ENCODE assay signal across 8 cellular contexts in genomic region chr9:79572032-79572890, GRCh38. TPM values are rescaled to one million over a fixed set of nuclear protein-coding genes. Genes with fewer than 3 reads are reported as not detected.
A peak's percentile ranks its signal among the peaks of the same experiment; 100 is the strongest.
DNase-seq lines count a peak whose midpoint lies in the region; ATAC-seq and TF ChIP-seq lines count a peak whose summit lies in the region.

No MANE protein-coding gene starts in this region.

- TF ChIP-seq CTCF in WERI-Rb-1 (IDR thresholded peaks at IDR 0.05; ENCODE audit: low read depth, low read length) = no peak
- no peak for TF ChIP-seq CTCF in lung (IDR thresholded peaks at IDR 0.05; ENCODE audit: control extremely low read depth, extremely low read depth)

- H3K36me3 ChIP-seq in WERI-Rb-1 (no peaks in the 10 kb centered on the region), lung (ENCODE audit: control insufficient read depth in 2 of 2, insufficient read depth in 2 of 2, low read length in 2 of 2) (no peaks in the 10 kb centered on the region)

- peak overlapping the region in 1 of 3 donors; percentile 23 for H3K27ac Mint-ChIP-seq in IgD-negative memory B cell
- no peak overlapping the region for H3K27ac Mint-ChIP-seq in effector memory CD8-positive, alpha-beta T cell
- H3K27ac Mint-ChIP-seq in stimulated activated naive CD8-positive, alpha-beta T cell treated with anti-CD3 and anti-CD28 coated beads, Interleukin-15, Interleukin-2, amounts not matched to agents 100 ng/mL and 50 ng/mL, for 24 hours = no peak overlapping the region

- peaks cover 31 to 41% (median 38%) of the 10 kb centered on the region in 3 donors for H3K4me1 Mint-ChIP-seq in IgD-negative memory B cell
- peaks cover 25 to 34% of the 10 kb centered on the region in 2 donors for H3K4me1 Mint-ChIP-seq in effector memory CD8-positive, alpha-beta T cell (ENCODE audit: low read depth in 2 of 2)
- peaks cover 42% of the 10 kb centered on the region for H3K4me1 Mint-ChIP-seq in stimulated activated naive CD8-positive, alpha-beta T cell treated with anti-CD3 and anti-CD28 coated beads, Interleukin-15, Interleukin-2, amounts not matched to agents 100 ng/mL and 50 ng/mL, for 24 hours (ENCODE audit: low read depth)

- H3K4me3 ChIP-seq in WERI-Rb-1 (ENCODE audit: low read depth, low read length) = peak overlapping the region; percentile 81
- H3K4me3 ChIP-seq in lung = peak overlapping the region; percentile 66

- H3K27me3 Mint-ChIP-seq in IgD-negative memory B cell = peaks cover 14% of the 10 kb centered on the region
- H3K27me3 Mint-ChIP-seq in effector memory CD8-positive, alpha-beta T cell = peaks cover 0 to 11% of the 10 kb centered on the region in 2 donors
- peaks cover 1% of the 10 kb centered on the region for H3K27me3 Mint-ChIP-seq in stimulated activated naive CD8-positive, alpha-beta T cell treated with anti-CD3 and anti-CD28 coated beads, Interleukin-15, Interleukin-2, amounts not matched to agents 100 ng/mL and 50 ng/mL, for 24 hours

- H3K4me1 ChIP-seq in lung (ENCODE audit: control insufficient read depth in 2 of 2, insufficient read depth in 2 of 2, low read length in 2 of 2) = peaks cover 2 to 5% of the 10 kb centered on the region in 2 donors

- ATAC-seq in effector memory CD8-positive, alpha-beta T cell (replicated peaks) = peak; percentile 13
- no peak for ATAC-seq in lung (ENCODE audit: insufficient read depth, low FRiP score)
- ATAC-seq in HG03039 (IDR thresholded peaks at IDR 0.05; ENCODE audit: unreplicated experiment) = no peak

- H3K36me3 Mint-ChIP-seq in IgD-negative memory B cell = peaks cover 3% of the 10 kb centered on the region
- peaks cover 15% of the 10 kb centered on the region for H3K36me3 Mint-ChIP-seq in effector memory CD8-positive, alpha-beta T cell (ENCODE audit: insufficient read depth)
- peaks cover 15% of the 10 kb centered on the region for H3K36me3 Mint-ChIP-seq in stimulated activated naive CD8-positive, alpha-beta T cell treated with anti-CD3 and anti-CD28 coated beads, Interleukin-15, Interleukin-2, amounts not matched to agents 100 ng/mL and 50 ng/mL, for 24 hours (ENCODE audit: low read depth)

- no peak overlapping the region for H3K27ac ChIP-seq in WERI-Rb-1
- H3K27ac ChIP-seq in lung (ENCODE audit: low read depth in 1 of 2, low read length in 1 of 2) = peak overlapping the region; percentile 82 to 92

- no peaks in the 10 kb centered on the region for H3K9me3 Mint-ChIP-seq in IgD-negative memory B cell
- H3K9me3 Mint-ChIP-seq in effector memory CD8-positive, alpha-beta T cell = no peaks in the 10 kb centered on the region
- H3K9me3 Mint-ChIP-seq in stimulated activated naive CD8-positive, alpha-beta T cell treated with anti-CD3 and anti-CD28 coated beads, Interleukin-15, Interleukin-2, amounts not matched to agents 100 ng/mL and 50 ng/mL, for 24 hours = no peaks in the 10 kb centered on the region

- DNase-seq in GF-D8 (lab: John Stamatoyannopoulos, UW) (peak; percentile 83), WERI-Rb-1 (peak; percentile 43), lung (ENCODE audit: low spot score) (peak; percentile 38), T1000 (lab: John Stamatoyannopoulos, UW) (no peak)
- peak in 2 of 3 experiments; percentile 61 to 66 for DNase-seq in effector memory CD8-positive, alpha-beta T cell

- 0% methylated on average over 59 to 89 of the region's 89 CpGs for WGBS in lung, 2 donors

- peak overlapping the region in 3 of 4 donors; percentile 84 to 93 (median 90) for H3K4me3 Mint-ChIP-seq in IgD-negative memory B cell
- H3K4me3 Mint-ChIP-seq in effector memory CD8-positive, alpha-beta T cell = no peak overlapping the region
- peak overlapping the region; percentile 91 for H3K4me3 Mint-ChIP-seq in stimulated activated naive CD8-positive, alpha-beta T cell treated with anti-CD3 and anti-CD28 coated beads, Interleukin-15, Interleukin-2, amounts not matched to agents 100 ng/mL and 50 ng/mL, for 24 hours

- H3K9me3 ChIP-seq in WERI-Rb-1 (ENCODE audit: severe bottlenecking) = no peaks in the 10 kb centered on the region
- no peaks in the 10 kb centered on the region for H3K9me3 ChIP-seq in lung (ENCODE audit: control insufficient read depth in 2 of 2, insufficient read depth in 1 of 2, low read length in 1 of 2)

- no peaks in the 10 kb centered on the region for H3K27me3 ChIP-seq in WERI-Rb-1 (ENCODE audit: insufficient read depth, low read depth, severe bottlenecking)
- H3K27me3 ChIP-seq in lung (ENCODE audit: control insufficient read depth, insufficient read depth) = no peaks in the 10 kb centered on the region

RNA-seq across cellular contexts. Expression of gene TLE4, which starts 0.5 kb away (rescaled TPM):
- polyA plus RNA-seq in IgD-negative memory B cell (20.4 TPM), lung (10 to 100 TPM in 1 of 2 donors, 1 to 10 TPM in 1; 6.1 to 17.7 TPM)
- 10 to 100 TPM; 34.9 to 44.1 TPM for total RNA-seq in lung

Comparison
In these comparisons a context has a peak if more than half of its experiments do, and no peak if none do; other contexts are left out.
1. H3K4me3 Mint-ChIP-seq: peak in IgD-negative memory B cell (3 of 4) and stimulated activated naive CD8-positive, alpha-beta T cell treated with anti-CD3 and anti-CD28 coated beads, Interleukin-15, Interleukin-2, amounts not matched to agents 100 ng/mL and 50 ng/mL, for 24 hours (single experiment); none in effector memory CD8-positive, alpha-beta T cell (0 of 2).